ENCODE assay signal across 12 cellular contexts in the genomic region with DNA sequence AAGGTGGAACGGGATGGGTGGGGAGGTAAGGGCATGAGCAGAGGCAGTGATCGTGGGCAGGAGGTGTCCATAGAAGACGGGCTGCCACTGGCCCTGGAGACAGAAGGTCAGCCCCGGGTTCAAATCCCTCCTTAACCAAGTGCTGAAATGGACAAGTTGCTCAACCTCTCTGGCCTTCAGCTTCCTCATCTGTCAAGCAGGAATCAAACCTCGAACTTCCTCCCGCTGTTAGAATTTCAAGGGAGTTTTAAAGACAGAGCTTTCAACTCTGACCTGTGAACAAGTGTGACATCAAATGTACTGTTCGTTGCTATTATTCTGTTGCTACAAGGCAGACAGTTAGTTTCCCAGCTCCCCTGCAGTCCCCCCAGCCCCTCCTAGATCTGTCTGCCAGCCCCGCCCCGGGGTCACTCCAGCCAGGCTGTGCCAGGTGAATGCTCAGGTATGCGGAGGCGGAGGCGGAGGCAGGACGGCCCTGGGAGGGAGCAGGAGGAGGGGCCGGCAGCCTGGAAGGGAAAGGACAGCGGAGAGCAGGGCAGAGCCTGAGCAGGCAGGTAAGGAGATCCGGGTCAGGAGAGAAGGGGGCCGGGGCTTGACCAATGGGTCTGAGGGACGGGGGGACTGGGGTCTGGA. TPM values are rescaled to one million over a fixed set of nuclear protein-coding genes. Genes with fewer than 3 reads are reported as not detected.
DNase-seq lines count a peak whose midpoint lies in the region; TF ChIP-seq lines count a peak whose summit lies in the region.
"Had no signal": no experiment of that assay in that cellular context is flagged by ENCODE, and none has a peak within 500 bp of the region (broad histone marks: within the 10 kb centered on the region; RNA-seq: fewer than 3 reads in every experiment).

TSS of gene EPS8L1 (plus strand) at position 504 of the 633 bp plus-strand sequence. CDS start 576 bp downstream, outside the sequence.

- H3K4me1 Mint-ChIP-seq in glutamatergic neuron (ENCODE audit: low read depth, unreplicated experiment): peaks cover 3% of the 10 kb centered on the region
- peaks cover 7% of the 10 kb centered on the region for H3K4me1 Mint-ChIP-seq in neural crest cell

- peaks cover 9% of the 10 kb centered on the region for H3K36me3 Mint-ChIP-seq in glutamatergic neuron (ENCODE audit: unreplicated experiment)
- H3K36me3 Mint-ChIP-seq in neural crest cell (ENCODE audit: low read depth): no peaks in the 10 kb centered on the region

- H3K27ac Mint-ChIP-seq in glutamatergic neuron (ENCODE audit: unreplicated experiment) (no peak within 1 kb of the TSS), neural crest cell (ENCODE audit: unreplicated experiment) (no peak within 1 kb of the TSS)
- H3K27ac Mint-ChIP-seq: CD4-positive, alpha-beta T cell had no signal

- peaks cover 9% of the 10 kb centered on the region; the same call in 1 of the 2 replicates for H3K4me1 ChIP-seq in ES-I3 (ENCODE audit: insufficient read depth, low read length)
- H3K4me1 ChIP-seq in OCI-LY7 (ENCODE audit: insufficient read depth, low read length, poor library complexity, severe bottlenecking): peaks cover 18% of the 10 kb centered on the region

- peak within 1 kb of the TSS; percentile 16; the same call in 1 of the 2 replicates for H3K9ac ChIP-seq in ES-I3 (ENCODE audit: low read depth, low read length)

- H3K36me3 ChIP-seq in ES-I3 (ENCODE audit: insufficient read depth, low read length) (no peaks in the 10 kb centered on the region), OCI-LY7 (ENCODE audit: insufficient read depth, low read length) (no peaks in the 10 kb centered on the region)
- H3K36me3 ChIP-seq: gastrocnemius medialis had no signal

- BruUV-seq in OCI-LY7 (replicated peaks; lab: Mats Ljungman, UMichigan): no TSS peak

- H3K27ac ChIP-seq in OCI-LY7 (ENCODE audit: low read depth, low read length, poor library complexity, severe bottlenecking): no peak within 1 kb of the TSS
- no peak within 1 kb of the TSS for H3K27ac ChIP-seq in caudate nucleus (ENCODE audit: low read depth, low read length)
- H3K27ac ChIP-seq: gastrocnemius medialis had no signal

- H2AFZ ChIP-seq in OCI-LY7 (ENCODE audit: low read length): no peak within 1 kb of the TSS

- H3K4me3 ChIP-seq in OCI-LY7 (ENCODE audit: low read depth, low read length, poor library complexity, severe bottlenecking): no peak within 1 kb of the TSS
- H3K4me3 ChIP-seq: gastrocnemius medialis had no signal

- no peak for TF ChIP-seq CTCF in OCI-LY7 (conservative IDR thresholded peaks at IDR 0.05; ENCODE audit: low read length)
- no peak for TF ChIP-seq CTCF in glutamatergic neuron (IDR thresholded peaks at IDR 0.05; ENCODE audit: partially characterized antibody, unreplicated experiment)
- TF ChIP-seq CTCF in neural crest cell (conservative IDR thresholded peaks at IDR 0.05): no peak

- no peaks in the 10 kb centered on the region for H3K79me2 ChIP-seq in OCI-LY7 (ENCODE audit: insufficient read depth, low read depth, low read length)

- POLR2A ChIA-PET in OCI-LY7 (lab: Charles Lee): no interaction called here

- intact Hi-C loops in OCI-LY7 (cut with micrococcal nuclease; ENCODE audit: unreplicated experiment): no loop called here

- peaks cover 36% of the 10 kb centered on the region for H3K27me3 Mint-ChIP-seq in glutamatergic neuron (ENCODE audit: unreplicated experiment)
- H3K27me3 Mint-ChIP-seq in neural crest cell (ENCODE audit: low read depth): peaks cover 87% of the 10 kb centered on the region

- no peaks in the 10 kb centered on the region for H3K9me3 ChIP-seq in ES-I3 (ENCODE audit: control insufficient read depth, insufficient read depth, low read length)
- H3K9me3 ChIP-seq in OCI-LY7 (ENCODE audit: low read length): no peaks in the 10 kb centered on the region
- H3K9me3 ChIP-seq: gastrocnemius medialis had no signal

- no peak within 1 kb of the TSS for H3K4me2 ChIP-seq in OCI-LY7 (ENCODE audit: low read length)

- CTCF ChIA-PET in OCI-LY7 (lab: Charles Lee; ENCODE audit: unreplicated experiment): interaction anchor here (0.6 kb wide), 1 partner anchor 61 kb away, joined by 3 read pairs; no protein-coding TSS in a partner anchor

- no peaks in the 10 kb centered on the region for H4K20me1 ChIP-seq in OCI-LY7 (ENCODE audit: insufficient read depth, low read length)

- H3K9me2 ChIP-seq in OCI-LY7 (ENCODE audit: insufficient read depth, low read length): no peaks in the 10 kb centered on the region

- DNase-seq in OCI-LY7 (ENCODE audit: low spot score) (no peak), glutamatergic neuron (no peak), neural crest cell (ENCODE audit: low read depth, low spot score) (no peak), HuH-7 (ENCODE audit: low spot score) (no peak), caudate nucleus (lab: John Stamatoyannopoulos, UW) (no peak), cerebellar cortex (ENCODE audit: low spot score) (no peak), NCI-H774 (lab: John Stamatoyannopoulos, UW) (no peak)
- DNase-seq: CD4-positive, alpha-beta T cell; gastrocnemius medialis; NCI-H1694 treated with DMSO at 0.1 percent for 48 hours; SHP77 treated with DMSO at 0.1 percent for 48 hours had no signal

- H3K4me3 Mint-ChIP-seq in glutamatergic neuron (ENCODE audit: unreplicated experiment) (peak within 1 kb of the TSS; percentile 34), neural crest cell (no peak within 1 kb of the TSS)

- H3K9me3 Mint-ChIP-seq in glutamatergic neuron (ENCODE audit: unreplicated experiment) (peaks cover 17% of the 10 kb centered on the region), neural crest cell (no peaks in the 10 kb centered on the region)
- H3K9me3 Mint-ChIP-seq: CD4-positive, alpha-beta T cell had no signal

RNA-seq across cellular contexts. Expression of gene EPS8L1, which starts in this region (rescaled TPM):
- 3.5 and 11.1 TPM in 2 replicates for total RNA-seq in OCI-LY7 (2014; rRNA removed; shearing (Covaris generic))
- total RNA-seq in OCI-LY7 (2022) (10.6 and 12.5 TPM in 2 replicates), glutamatergic neuron (ENCODE audit: unreplicated experiment) (114 TPM), neural crest cell (22.4 TPM in 2 replicates)
